Comparison of ENCODE assay signal across 1 cellular context in genomic region chr7:107638594-107638993, GRCh38.
TF ChIP-seq lines count a peak whose summit lies in the region.

No MANE protein-coding gene starts in this region.

TF ChIP-seq in GM12878, 131 proteins besides CTCF, POLR2A, EP300 and RAD21 (continued from another document and continues in another):
- TF ChIP-seq BCLAF1 (IDR thresholded peaks at IDR 0.05) (no peak), IRF4 (IDR thresholded peaks at IDR 0.05; ENCODE audit: low read depth, low read length) (no peak), ATF2 (IDR thresholded peaks at IDR 0.05; ENCODE audit: low read length) (no peak; the same call in 1 of the 2 replicates), SMAD1 (IDR thresholded peaks at IDR 0.05; ENCODE audit: low read depth, partially characterized antibody) (no peak), ZNF274 (IDR thresholded peaks at IDR 0.05; ENCODE audit: insufficient read depth, insufficient read length) (no peak), ZBED1 (IDR thresholded peaks at IDR 0.05; ENCODE audit: borderline replicate concordance) (no peak), SP1 (IDR thresholded peaks at IDR 0.05; ENCODE audit: low read depth, low read length) (no peak), ZBTB33 (IDR thresholded peaks at IDR 0.05) (no peak), EZH2 (IDR thresholded peaks at IDR 0.05; ENCODE audit: borderline replicate concordance, control insufficient read depth, low read depth, low read length) (no peak), ZNF592 (IDR thresholded peaks at IDR 0.05) (no peak), PML (IDR thresholded peaks at IDR 0.05; ENCODE audit: low read length) (peak; percentile 31; the same call in 1 of the 2 replicates), HDAC2 (IDR thresholded peaks at IDR 0.05) (no peak), FOXM1 (IDR thresholded peaks at IDR 0.05; ENCODE audit: low read depth, low read length) (0 out of 2 replicates have a peak, but pooled peaks have one; percentile 21), ZNF207 (IDR thresholded peaks at IDR 0.05; ENCODE audit: borderline replicate concordance) (no peak), CUX1 (IDR thresholded peaks at IDR 0.05; ENCODE audit: insufficient replicate concordance, low read depth, low read length) (peak; percentile 30), LARP7 (IDR thresholded peaks at IDR 0.05) (no peak), NR2C2 (IDR thresholded peaks at IDR 0.05; ENCODE audit: borderline replicate concordance, control insufficient read depth, insufficient read length, low read depth) (no peak), E4F1 (IDR thresholded peaks at IDR 0.05; ENCODE audit: borderline replicate concordance, partially characterized antibody) (no peak), JUNB (IDR thresholded peaks at IDR 0.05) (no peak), ATF7 (IDR thresholded peaks at IDR 0.05; ENCODE audit: low read depth) (no peak), JUND (IDR thresholded peaks at IDR 0.05; ENCODE audit: low read depth, low read length) (no peak), PAX8 (IDR thresholded peaks at IDR 0.05) (no peak), BCL11A (IDR thresholded peaks at IDR 0.05; ENCODE audit: low read depth, low read length) (no peak), CBFB (IDR thresholded peaks at IDR 0.05; ENCODE audit: low read depth) (0 out of 2 replicates have a peak, but pooled peaks have one; percentile 53), NR2F1 (conservative IDR thresholded peaks at IDR 0.05) (peak; percentile 94), DPF2 (IDR thresholded peaks at IDR 0.05) (peak; percentile 67; the same call in 1 of the 2 replicates), BCL3 (IDR thresholded peaks at IDR 0.05; ENCODE audit: borderline replicate concordance, insufficient read depth, low read depth, low read length, poor library complexity, severe bottlenecking) (no peak), RCOR1 (conservative IDR thresholded peaks at IDR 0.05; ENCODE audit: low read depth, low read length) (peak; percentile 97), RELB (IDR thresholded peaks at IDR 0.05; ENCODE audit: low read depth) (peak; percentile 55; the same call in 1 of the 2 replicates), IKZF2 (IDR thresholded peaks at IDR 0.05) (peak; percentile 65 to 76; a peak in 3 of 4 replicates), MEF2B (IDR thresholded peaks at IDR 0.05; ENCODE audit: partially characterized antibody, poor library complexity, severe bottlenecking) (peak; percentile 61), CEBPB (IDR thresholded peaks at IDR 0.05; ENCODE audit: borderline replicate concordance in 1 of 2, low read depth in 2 of 2, low read length in 2 of 2) (no peak), TCF3 (IDR thresholded peaks at IDR 0.05; ENCODE audit: borderline replicate concordance, insufficient read depth, low read depth, low read length) (no peak), CHD2 (IDR thresholded peaks at IDR 0.05; ENCODE audit: borderline replicate concordance, low read depth, low read length) (no peak), SREBF2 (IDR thresholded peaks at IDR 0.05; ENCODE audit: low read length) (no peak), NFXL1 (IDR thresholded peaks at IDR 0.05; ENCODE audit: borderline replicate concordance) (no peak), BHLHE40 (IDR thresholded peaks at IDR 0.05; ENCODE audit: borderline replicate concordance in 1 of 2, low read depth in 2 of 2, low read length in 1 of 2) (peak; percentile 35 to 57; a peak in 2 of 4 replicates), MTA3 (IDR thresholded peaks at IDR 0.05; ENCODE audit: borderline replicate concordance, low read length) (no peak), POLR2AphosphoS2 (IDR thresholded peaks at IDR 0.05; ENCODE audit: low read depth, low read length) (no peak)
